20 cellular contexts compared by ENCODE assay signal in the genomic region with DNA sequence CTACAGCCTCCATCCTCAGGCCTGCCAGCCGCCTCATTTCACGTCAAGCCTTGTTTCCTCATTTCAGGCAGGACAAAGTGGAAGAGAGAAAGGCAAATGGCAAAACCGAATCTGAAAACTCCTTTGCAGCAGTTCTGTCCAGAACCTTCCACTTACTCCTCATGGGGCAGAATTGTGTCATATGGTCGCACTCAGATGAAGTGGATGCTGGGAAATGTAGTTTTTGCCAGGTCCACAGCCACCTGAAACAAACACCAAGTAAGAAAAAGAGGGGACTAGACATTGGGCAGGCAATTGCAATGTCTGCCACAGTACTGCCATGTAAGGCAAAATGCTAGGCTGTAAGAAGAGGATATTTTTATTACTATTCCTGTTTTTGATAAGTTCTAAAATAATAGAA.
"Had no signal": no experiment of that assay in that cellular context is flagged by ENCODE, and none has a peak within 500 bp of the region (broad histone marks: within the 10 kb centered on the region; RNA-seq: fewer than 3 reads in every experiment).

No MANE protein-coding gene starts in this region.

- H3K4me3 ChIP-seq: body of pancreas, dorsolateral prefrontal cortex, hepatocyte, lung, sigmoid colon, thoracic aorta, upper lobe of left lung had no signal

- H3K27ac Mint-ChIP-seq: activated CD4-positive, alpha-beta T cell treated with anti-CD3 and anti-CD28 coated beads, Interleukin-2, amount 10 ng/mL, durations not matched to agents 7 days and 5 days; activated CD8-positive, alpha-beta T cell treated with anti-CD3 and anti-CD28 coated beads, Interleukin-2, amount 10 ng/mL, durations not matched to agents 7 days and 5 days; activated naive CD4-positive, alpha-beta T cell treated with anti-CD3 and anti-CD28 coated beads for 36 hours; nephron; stimulated activated naive B cell treated with anti-CD40 and anti-IgM and Interleukin-4, amounts not matched to agents 10 μg/mL and 1 μg/mL and 100 μg/mL, for 72 hours had no signal

- ATAC-seq: activated CD8-positive, alpha-beta T cell treated with anti-CD3 and anti-CD28 coated beads, Interleukin-2, amount 10 ng/mL, durations not matched to agents 7 days and 5 days; activated T-cell treated with anti-CD3 and anti-CD28 coated beads, Interleukin-2, amount 50 U/mL, for 4 hours; body of pancreas; foreskin keratinocyte; stimulated activated naive B cell treated with anti-CD40 and anti-IgM and Interleukin-4, amounts not matched to agents 10 μg/mL and 1 μg/mL and 100 μg/mL, for 72 hours had no signal

- H3K9me3 Mint-ChIP-seq: activated CD4-positive, alpha-beta T cell treated with anti-CD3 and anti-CD28 coated beads, Interleukin-2, amount 10 ng/mL, durations not matched to agents 7 days and 5 days; activated naive CD4-positive, alpha-beta T cell treated with anti-CD3 and anti-CD28 coated beads for 36 hours; activated T-cell treated with anti-CD3 and anti-CD28 coated beads, Interleukin-2, amount 50 U/mL, for 4 hours; nephron; stimulated activated naive B cell treated with anti-CD40 and anti-IgM and Interleukin-4, amounts not matched to agents 10 μg/mL and 1 μg/mL and 100 μg/mL, for 72 hours had no signal

- H3K36me3 Mint-ChIP-seq: stimulated activated naive B cell treated with anti-CD40 and anti-IgM and Interleukin-4, amounts not matched to agents 10 μg/mL and 1 μg/mL and 100 μg/mL, for 72 hours had no signal

- H3K27me3 ChIP-seq: body of pancreas, foreskin keratinocyte, hepatocyte, sigmoid colon, upper lobe of left lung had no signal

- H3K4me1 Mint-ChIP-seq: stimulated activated naive B cell treated with anti-CD40 and anti-IgM and Interleukin-4, amounts not matched to agents 10 μg/mL and 1 μg/mL and 100 μg/mL, for 72 hours had no signal

- DNase-seq: activated CD4-positive, alpha-beta T cell treated with anti-CD3 and anti-CD28 coated beads, Interleukin-2, amount 10 ng/mL, durations not matched to agents 7 days and 5 days; activated CD8-positive, alpha-beta T cell treated with anti-CD3 and anti-CD28 coated beads, Interleukin-2, amount 10 ng/mL, durations not matched to agents 7 days and 5 days; activated naive CD4-positive, alpha-beta T cell treated with anti-CD3 and anti-CD28 coated beads for 36 hours; activated T-cell treated with anti-CD3 and anti-CD28 coated beads, Interleukin-2, amount 50 U/mL, for 4 hours; body of pancreas; caudate nucleus; dorsolateral prefrontal cortex; foreskin keratinocyte; islet precursor cell; midbrain; nucleus accumbens; sigmoid colon; stimulated activated CD4-positive, alpha-beta T cell treated with anti-CD3 and anti-CD28 coated beads, Interleukin-4, amount 100 ng/mL, for 24 hours; stimulated activated naive B cell treated with anti-CD40 and anti-IgM and Interleukin-4, amounts not matched to agents 10 μg/mL and 1 μg/mL and 100 μg/mL, for 72 hours; upper lobe of left lung had no signal

- H3K4me1 ChIP-seq: foreskin keratinocyte had no signal

- H3K4me2 ChIP-seq: hepatocyte had no signal

- H3K9me3 ChIP-seq: body of pancreas, sigmoid colon, thoracic aorta, upper lobe of left lung had no signal

- H3K79me2 ChIP-seq: hepatocyte had no signal

- H3K36me3 ChIP-seq: sigmoid colon, thoracic aorta, upper lobe of left lung had no signal

- H2AFZ ChIP-seq: hepatocyte had no signal

- H3K27me3 Mint-ChIP-seq: stimulated activated naive B cell treated with anti-CD40 and anti-IgM and Interleukin-4, amounts not matched to agents 10 μg/mL and 1 μg/mL and 100 μg/mL, for 72 hours had no signal

- H3K4me3 Mint-ChIP-seq: activated CD4-positive, alpha-beta T cell treated with anti-CD3 and anti-CD28 coated beads, Interleukin-2, amount 10 ng/mL, durations not matched to agents 7 days and 5 days; activated CD8-positive, alpha-beta T cell treated with anti-CD3 and anti-CD28 coated beads, Interleukin-2, amount 10 ng/mL, durations not matched to agents 7 days and 5 days; activated naive CD4-positive, alpha-beta T cell treated with anti-CD3 and anti-CD28 coated beads for 36 hours; activated T-cell treated with anti-CD3 and anti-CD28 coated beads, Interleukin-2, amount 50 U/mL, for 4 hours; nephron; stimulated activated naive B cell treated with anti-CD40 and anti-IgM and Interleukin-4, amounts not matched to agents 10 μg/mL and 1 μg/mL and 100 μg/mL, for 72 hours had no signal

- H3K27ac ChIP-seq: body of pancreas, dorsolateral prefrontal cortex, epithelial cell of prostate, foreskin keratinocyte, hepatocyte, sigmoid colon, thoracic aorta, upper lobe of left lung had no signal
